In the genomic region with DNA sequence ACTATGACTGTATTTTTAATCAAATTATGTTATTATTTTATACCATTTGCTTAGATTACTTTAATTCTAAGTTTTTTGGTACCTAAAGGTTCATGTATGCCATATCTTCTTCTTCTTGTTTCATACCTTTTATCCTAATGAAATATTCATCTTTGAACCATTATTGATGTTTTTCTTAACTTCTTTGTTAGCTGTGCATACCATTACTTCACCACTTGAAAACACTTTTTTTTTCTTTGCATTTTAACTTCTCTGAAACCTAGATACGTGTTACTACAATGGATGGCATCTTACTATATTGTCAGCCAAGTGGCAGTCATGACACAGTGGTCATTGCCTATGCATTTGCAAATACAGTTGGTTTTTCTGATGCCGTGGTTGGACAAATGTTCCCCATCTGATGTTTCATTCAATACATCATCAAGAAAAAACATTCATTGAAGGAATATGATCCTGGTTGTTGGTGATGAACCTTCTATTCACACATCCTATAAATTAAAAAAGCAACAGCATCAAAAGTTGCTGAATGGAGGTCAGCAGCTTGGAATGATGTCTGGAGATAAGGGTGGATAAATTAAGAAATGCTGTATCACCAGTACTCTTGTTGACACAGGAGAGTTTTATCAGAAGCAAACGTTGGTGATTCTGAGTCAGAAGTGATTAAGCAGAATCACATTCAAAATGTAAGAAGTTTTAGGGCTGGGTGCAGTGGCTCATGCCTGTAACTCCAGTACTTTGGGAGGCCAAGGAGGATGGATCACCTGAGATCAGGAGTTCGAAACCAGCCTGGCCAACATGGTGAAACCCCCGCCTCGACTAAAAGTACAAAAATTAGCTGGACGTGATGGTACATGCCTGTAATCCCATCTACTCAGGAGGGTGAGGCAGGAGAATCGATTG, we compare ENCODE assay signal across 1 cellular context.
TF ChIP-seq lines count a peak whose summit lies in the region.

No MANE protein-coding gene starts in this region.

TF ChIP-seq in K562, 482 proteins besides CTCF, POLR2A, EP300 and RAD21 (continues in another document):
- TF ChIP-seq KDM4B (IDR thresholded peaks at IDR 0.05; ENCODE audit: borderline replicate concordance in 2 of 2, low read depth in 1 of 2) (no peak; a peak in 1 of 4 replicates), RUNX1 (IDR thresholded peaks at IDR 0.05; ENCODE audit: low read depth) (0 out of 2 replicates have a peak, but pooled peaks have one; percentile 34), RBM22 (IDR thresholded peaks at IDR 0.05; ENCODE audit: low read depth, low read length, poor library complexity, severe bottlenecking) (no peak), NFIX (CRISPR knock-in tag; IDR thresholded peaks at IDR 0.05; ENCODE audit: low read depth) (no peak), JUNB (CRISPR knock-in tag; conservative IDR thresholded peaks at IDR 0.05) (0 out of 2 replicates have a peak, but pooled peaks have one; percentile 45), EHMT2 (IDR thresholded peaks at IDR 0.05) (peak; percentile 84), NR2C2 (CRISPR knock-in tag; IDR thresholded peaks at IDR 0.05) (no peak), NR2C2 (tag; IDR thresholded peaks at IDR 0.05) (peak; percentile 50), LCOR (CRISPR knock-in tag; IDR thresholded peaks at IDR 0.05) (peak; percentile 39; the same call in 1 of the 2 replicates), NR3C1 (CRISPR knock-in tag; IDR thresholded peaks at IDR 0.05) (no peak), CBX1 (IDR thresholded peaks at IDR 0.05; ENCODE audit: low read depth) (peak; percentile 75; the same call in 1 of the 2 replicates), NCOA1 (IDR thresholded peaks at IDR 0.05; ENCODE audit: low read depth) (peak; percentile 91), POLR2H (tag; IDR thresholded peaks at IDR 0.05; ENCODE audit: low read depth) (peak; percentile 95), TARDBP (IDR thresholded peaks at IDR 0.05) (peak; percentile 28; the same call in 1 of the 2 replicates), SMARCE1 (IDR thresholded peaks at IDR 0.05) (peak; percentile 100), SNIP1 (IDR thresholded peaks at IDR 0.05; ENCODE audit: low read depth) (no peak), TCF3 (CRISPR knock-in tag; IDR thresholded peaks at IDR 0.05) (peak; percentile 88), DACH1 (IDR thresholded peaks at IDR 0.05; ENCODE audit: partially characterized antibody) (peak; percentile 83), ZNF217 (CRISPR knock-in tag; IDR thresholded peaks at IDR 0.05) (no peak), NFE2 (IDR thresholded peaks at IDR 0.05; ENCODE audit: low read depth) (peak; percentile 100), MTF1 (CRISPR knock-in tag; IDR thresholded peaks at IDR 0.05; ENCODE audit: borderline replicate concordance) (no peak), E2F3 (CRISPR knock-in tag; IDR thresholded peaks at IDR 0.05) (no peak), CHD2 (IDR thresholded peaks at IDR 0.05; ENCODE audit: low read depth, low read length) (peak; percentile 31; the same call in 1 of the 2 replicates), CTBP1 (IDR thresholded peaks at IDR 0.05; ENCODE audit: borderline replicate concordance) (peak; percentile 89; the same call in 1 of the 2 replicates)
- TF ChIP-seq, protein P1, sequence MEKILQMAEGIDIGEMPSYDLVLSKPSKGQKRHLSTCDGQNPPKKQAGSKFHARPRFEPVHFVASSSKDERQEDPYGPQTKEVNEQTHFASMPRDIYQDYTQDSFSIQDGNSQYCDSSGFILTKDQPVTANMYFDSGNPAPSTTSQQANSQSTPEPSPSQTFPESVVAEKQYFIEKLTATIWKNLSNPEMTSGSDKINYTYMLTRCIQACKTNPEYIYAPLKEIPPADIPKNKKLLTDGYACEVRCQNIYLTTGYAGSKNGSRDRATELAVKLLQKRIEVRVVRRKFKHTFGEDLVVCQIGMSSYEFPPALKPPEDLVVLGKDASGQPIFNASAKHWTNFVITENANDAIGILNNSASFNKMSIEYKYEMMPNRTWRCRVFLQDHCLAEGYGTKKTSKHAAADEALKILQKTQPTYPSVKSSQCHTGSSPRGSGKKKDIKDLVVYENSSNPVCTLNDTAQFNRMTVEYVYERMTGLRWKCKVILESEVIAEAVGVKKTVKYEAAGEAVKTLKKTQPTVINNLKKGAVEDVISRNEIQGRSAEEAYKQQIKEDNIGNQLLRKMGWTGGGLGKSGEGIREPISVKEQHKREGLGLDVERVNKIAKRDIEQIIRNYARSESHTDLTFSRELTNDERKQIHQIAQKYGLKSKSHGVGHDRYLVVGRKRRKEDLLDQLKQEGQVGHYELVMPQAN (IDR thresholded peaks at IDR 0.05; ENCODE audit: borderline replicate concordance), result no peak; the same call in 1 of the 2 replicates
- TF ChIP-seq, protein P2, sequence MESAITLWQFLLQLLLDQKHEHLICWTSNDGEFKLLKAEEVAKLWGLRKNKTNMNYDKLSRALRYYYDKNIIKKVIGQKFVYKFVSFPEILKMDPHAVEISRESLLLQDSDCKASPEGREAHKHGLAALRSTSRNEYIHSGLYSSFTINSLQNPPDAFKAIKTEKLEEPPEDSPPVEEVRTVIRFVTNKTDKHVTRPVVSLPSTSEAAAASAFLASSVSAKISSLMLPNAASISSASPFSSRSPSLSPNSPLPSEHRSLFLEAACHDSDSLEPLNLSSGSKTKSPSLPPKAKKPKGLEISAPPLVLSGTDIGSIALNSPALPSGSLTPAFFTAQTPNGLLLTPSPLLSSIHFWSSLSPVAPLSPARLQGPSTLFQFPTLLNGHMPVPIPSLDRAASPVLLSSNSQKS (CRISPR knock-in tag; IDR thresholded peaks at IDR 0.05), result no peak
- TF ChIP-seq, protein P3, sequence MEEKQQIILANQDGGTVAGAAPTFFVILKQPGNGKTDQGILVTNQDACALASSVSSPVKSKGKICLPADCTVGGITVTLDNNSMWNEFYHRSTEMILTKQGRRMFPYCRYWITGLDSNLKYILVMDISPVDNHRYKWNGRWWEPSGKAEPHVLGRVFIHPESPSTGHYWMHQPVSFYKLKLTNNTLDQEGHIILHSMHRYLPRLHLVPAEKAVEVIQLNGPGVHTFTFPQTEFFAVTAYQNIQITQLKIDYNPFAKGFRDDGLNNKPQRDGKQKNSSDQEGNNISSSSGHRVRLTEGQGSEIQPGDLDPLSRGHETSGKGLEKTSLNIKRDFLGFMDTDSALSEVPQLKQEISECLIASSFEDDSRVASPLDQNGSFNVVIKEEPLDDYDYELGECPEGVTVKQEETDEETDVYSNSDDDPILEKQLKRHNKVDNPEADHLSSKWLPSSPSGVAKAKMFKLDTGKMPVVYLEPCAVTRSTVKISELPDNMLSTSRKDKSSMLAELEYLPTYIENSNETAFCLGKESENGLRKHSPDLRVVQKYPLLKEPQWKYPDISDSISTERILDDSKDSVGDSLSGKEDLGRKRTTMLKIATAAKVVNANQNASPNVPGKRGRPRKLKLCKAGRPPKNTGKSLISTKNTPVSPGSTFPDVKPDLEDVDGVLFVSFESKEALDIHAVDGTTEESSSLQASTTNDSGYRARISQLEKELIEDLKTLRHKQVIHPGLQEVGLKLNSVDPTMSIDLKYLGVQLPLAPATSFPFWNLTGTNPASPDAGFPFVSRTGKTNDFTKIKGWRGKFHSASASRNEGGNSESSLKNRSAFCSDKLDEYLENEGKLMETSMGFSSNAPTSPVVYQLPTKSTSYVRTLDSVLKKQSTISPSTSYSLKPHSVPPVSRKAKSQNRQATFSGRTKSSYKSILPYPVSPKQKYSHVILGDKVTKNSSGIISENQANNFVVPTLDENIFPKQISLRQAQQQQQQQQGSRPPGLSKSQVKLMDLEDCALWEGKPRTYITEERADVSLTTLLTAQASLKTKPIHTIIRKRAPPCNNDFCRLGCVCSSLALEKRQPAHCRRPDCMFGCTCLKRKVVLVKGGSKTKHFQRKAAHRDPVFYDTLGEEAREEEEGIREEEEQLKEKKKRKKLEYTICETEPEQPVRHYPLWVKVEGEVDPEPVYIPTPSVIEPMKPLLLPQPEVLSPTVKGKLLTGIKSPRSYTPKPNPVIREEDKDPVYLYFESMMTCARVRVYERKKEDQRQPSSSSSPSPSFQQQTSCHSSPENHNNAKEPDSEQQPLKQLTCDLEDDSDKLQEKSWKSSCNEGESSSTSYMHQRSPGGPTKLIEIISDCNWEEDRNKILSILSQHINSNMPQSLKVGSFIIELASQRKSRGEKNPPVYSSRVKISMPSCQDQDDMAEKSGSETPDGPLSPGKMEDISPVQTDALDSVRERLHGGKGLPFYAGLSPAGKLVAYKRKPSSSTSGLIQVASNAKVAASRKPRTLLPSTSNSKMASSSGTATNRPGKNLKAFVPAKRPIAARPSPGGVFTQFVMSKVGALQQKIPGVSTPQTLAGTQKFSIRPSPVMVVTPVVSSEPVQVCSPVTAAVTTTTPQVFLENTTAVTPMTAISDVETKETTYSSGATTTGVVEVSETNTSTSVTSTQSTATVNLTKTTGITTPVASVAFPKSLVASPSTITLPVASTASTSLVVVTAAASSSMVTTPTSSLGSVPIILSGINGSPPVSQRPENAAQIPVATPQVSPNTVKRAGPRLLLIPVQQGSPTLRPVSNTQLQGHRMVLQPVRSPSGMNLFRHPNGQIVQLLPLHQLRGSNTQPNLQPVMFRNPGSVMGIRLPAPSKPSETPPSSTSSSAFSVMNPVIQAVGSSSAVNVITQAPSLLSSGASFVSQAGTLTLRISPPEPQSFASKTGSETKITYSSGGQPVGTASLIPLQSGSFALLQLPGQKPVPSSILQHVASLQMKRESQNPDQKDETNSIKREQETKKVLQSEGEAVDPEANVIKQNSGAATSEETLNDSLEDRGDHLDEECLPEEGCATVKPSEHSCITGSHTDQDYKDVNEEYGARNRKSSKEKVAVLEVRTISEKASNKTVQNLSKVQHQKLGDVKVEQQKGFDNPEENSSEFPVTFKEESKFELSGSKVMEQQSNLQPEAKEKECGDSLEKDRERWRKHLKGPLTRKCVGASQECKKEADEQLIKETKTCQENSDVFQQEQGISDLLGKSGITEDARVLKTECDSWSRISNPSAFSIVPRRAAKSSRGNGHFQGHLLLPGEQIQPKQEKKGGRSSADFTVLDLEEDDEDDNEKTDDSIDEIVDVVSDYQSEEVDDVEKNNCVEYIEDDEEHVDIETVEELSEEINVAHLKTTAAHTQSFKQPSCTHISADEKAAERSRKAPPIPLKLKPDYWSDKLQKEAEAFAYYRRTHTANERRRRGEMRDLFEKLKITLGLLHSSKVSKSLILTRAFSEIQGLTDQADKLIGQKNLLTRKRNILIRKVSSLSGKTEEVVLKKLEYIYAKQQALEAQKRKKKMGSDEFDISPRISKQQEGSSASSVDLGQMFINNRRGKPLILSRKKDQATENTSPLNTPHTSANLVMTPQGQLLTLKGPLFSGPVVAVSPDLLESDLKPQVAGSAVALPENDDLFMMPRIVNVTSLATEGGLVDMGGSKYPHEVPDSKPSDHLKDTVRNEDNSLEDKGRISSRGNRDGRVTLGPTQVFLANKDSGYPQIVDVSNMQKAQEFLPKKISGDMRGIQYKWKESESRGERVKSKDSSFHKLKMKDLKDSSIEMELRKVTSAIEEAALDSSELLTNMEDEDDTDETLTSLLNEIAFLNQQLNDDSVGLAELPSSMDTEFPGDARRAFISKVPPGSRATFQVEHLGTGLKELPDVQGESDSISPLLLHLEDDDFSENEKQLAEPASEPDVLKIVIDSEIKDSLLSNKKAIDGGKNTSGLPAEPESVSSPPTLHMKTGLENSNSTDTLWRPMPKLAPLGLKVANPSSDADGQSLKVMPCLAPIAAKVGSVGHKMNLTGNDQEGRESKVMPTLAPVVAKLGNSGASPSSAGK (IDR thresholded peaks at IDR 0.05), result peak; percentile 19; the same call in 1 of the 2 replicates
- TF ChIP-seq, protein P4, sequence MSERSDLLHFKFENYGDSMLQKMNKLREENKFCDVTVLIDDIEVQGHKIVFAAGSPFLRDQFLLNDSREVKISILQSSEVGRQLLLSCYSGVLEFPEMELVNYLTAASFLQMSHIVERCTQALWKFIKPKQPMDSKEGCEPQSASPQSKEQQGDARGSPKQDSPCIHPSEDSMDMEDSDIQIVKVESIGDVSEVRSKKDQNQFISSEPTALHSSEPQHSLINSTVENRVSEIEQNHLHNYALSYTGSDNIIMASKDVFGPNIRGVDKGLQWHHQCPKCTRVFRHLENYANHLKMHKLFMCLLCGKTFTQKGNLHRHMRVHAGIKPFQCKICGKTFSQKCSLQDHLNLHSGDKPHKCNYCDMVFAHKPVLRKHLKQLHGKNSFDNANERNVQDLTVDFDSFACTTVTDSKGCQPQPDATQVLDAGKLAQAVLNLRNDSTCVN (CRISPR knock-in tag; IDR thresholded peaks at IDR 0.05), result 0 out of 2 replicates have a peak, but pooled peaks have one; percentile 45
- TF ChIP-seq, protein P5, sequence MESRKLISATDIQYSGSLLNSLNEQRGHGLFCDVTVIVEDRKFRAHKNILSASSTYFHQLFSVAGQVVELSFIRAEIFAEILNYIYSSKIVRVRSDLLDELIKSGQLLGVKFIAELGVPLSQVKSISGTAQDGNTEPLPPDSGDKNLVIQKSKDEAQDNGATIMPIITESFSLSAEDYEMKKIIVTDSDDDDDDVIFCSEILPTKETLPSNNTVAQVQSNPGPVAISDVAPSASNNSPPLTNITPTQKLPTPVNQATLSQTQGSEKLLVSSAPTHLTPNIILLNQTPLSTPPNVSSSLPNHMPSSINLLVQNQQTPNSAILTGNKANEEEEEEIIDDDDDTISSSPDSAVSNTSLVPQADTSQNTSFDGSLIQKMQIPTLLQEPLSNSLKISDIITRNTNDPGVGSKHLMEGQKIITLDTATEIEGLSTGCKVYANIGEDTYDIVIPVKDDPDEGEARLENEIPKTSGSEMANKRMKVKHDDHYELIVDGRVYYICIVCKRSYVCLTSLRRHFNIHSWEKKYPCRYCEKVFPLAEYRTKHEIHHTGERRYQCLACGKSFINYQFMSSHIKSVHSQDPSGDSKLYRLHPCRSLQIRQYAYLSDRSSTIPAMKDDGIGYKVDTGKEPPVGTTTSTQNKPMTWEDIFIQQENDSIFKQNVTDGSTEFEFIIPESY (CRISPR knock-in tag; IDR thresholded peaks at IDR 0.05), result no peak
- TF ChIP-seq, protein P6, sequence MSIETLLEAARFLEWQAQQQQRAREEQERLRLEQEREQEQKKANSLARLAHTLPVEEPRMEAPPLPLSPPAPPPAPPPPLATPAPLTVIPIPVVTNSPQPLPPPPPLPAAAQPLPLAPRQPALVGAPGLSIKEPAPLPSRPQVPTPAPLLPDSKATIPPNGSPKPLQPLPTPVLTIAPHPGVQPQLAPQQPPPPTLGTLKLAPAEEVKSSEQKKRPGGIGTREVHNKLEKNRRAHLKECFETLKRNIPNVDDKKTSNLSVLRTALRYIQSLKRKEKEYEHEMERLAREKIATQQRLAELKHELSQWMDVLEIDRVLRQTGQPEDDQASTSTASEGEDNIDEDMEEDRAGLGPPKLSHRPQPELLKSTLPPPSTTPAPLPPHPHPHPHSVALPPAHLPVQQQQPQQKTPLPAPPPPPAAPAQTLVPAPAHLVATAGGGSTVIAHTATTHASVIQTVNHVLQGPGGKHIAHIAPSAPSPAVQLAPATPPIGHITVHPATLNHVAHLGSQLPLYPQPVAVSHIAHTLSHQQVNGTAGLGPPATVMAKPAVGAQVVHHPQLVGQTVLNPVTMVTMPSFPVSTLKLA (conservative IDR thresholded peaks at IDR 0.05), result peak in 1 of 2 experiments; percentile 63; a peak in 3 of 4 replicates
- TF ChIP-seq, protein P7, sequence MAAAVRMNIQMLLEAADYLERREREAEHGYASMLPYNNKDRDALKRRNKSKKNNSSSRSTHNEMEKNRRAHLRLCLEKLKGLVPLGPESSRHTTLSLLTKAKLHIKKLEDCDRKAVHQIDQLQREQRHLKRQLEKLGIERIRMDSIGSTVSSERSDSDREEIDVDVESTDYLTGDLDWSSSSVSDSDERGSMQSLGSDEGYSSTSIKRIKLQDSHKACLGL (CRISPR knock-in tag; IDR thresholded peaks at IDR 0.05; ENCODE audit: borderline replicate concordance, poor library complexity, severe bottlenecking), result no peak
- TF ChIP-seq, protein P8, sequence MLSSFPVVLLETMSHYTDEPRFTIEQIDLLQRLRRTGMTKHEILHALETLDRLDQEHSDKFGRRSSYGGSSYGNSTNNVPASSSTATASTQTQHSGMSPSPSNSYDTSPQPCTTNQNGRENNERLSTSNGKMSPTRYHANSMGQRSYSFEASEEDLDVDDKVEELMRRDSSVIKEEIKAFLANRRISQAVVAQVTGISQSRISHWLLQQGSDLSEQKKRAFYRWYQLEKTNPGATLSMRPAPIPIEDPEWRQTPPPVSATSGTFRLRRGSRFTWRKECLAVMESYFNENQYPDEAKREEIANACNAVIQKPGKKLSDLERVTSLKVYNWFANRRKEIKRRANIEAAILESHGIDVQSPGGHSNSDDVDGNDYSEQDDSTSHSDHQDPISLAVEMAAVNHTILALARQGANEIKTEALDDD (IDR thresholded peaks at IDR 0.05), result peak; percentile 20; the same call in 1 of the 2 replicates
